Comparison of ENCODE assay signal across 8 cellular contexts in the genomic region with DNA sequence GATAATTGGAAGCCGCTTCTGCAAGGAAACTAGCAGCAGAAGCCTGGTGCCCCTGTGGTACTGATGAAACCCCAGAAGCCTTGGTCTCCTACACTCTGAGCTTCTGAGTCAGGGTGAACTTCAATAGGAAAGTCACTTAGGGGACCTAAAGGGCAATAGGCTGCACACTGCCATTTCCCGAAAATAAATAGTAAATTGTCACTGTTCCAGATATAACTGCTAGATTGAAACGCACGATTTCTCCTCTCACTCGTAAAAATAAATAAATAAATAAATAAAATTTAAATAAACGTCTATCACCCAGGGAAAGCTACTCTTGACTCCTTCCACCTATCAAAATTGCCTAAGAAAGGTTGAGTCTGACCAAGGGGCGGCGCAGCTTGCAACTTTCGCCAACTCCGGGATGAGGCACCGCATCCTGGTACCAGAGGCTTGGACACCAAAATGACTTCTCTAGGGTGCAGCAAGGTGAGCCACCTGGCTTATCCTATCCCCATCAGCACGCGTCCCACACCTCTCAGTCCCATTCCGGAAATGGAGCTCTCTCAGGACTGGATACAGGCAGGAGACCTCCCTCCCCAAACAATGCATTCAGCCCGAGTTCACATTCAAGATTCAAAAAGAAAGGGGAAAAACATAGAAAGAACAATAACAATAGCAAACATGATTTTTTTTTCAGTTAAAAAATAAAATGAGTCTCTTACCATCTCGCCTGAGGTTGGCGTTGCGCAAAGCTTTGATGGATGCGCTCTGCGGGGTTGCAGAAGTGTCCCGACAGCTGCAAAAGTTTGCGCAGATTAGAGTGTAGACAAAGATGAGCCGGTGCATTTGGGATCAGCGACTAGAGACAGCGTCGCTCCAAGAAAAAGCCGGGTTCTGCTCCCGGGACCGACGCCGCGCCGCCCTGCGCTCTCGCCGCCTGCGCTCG. TPM values are rescaled to one million over a fixed set of nuclear protein-coding genes. Genes with fewer than 3 reads are reported as not detected.
DNase-seq lines count a peak whose midpoint lies in the region; ATAC-seq and TF ChIP-seq lines count a peak whose summit lies in the region.

No MANE protein-coding gene starts in this region.

- TF ChIP-seq EP300 in transverse colon (IDR thresholded peaks at IDR 0.05; ENCODE audit: low read depth): no peak

- TF ChIP-seq POLR2A in right lobe of liver (IDR thresholded peaks at IDR 0.05) (no peak), transverse colon (IDR thresholded peaks at IDR 0.05) (no peak)

- H3K27ac Mint-ChIP-seq in activated T-cell treated with anti-CD3 and anti-CD28 coated beads, Interleukin-2, amount 50 U/mL, for 24 hours: no peak overlapping the region

- peak overlapping the region; percentile 57 for H3K4me3 ChIP-seq in MM.1S (ENCODE audit: low read length)
- H3K4me3 ChIP-seq in choroid plexus epithelial cell (ENCODE audit: low read depth, low read length): peak overlapping the region; percentile 65
- peak overlapping the region; percentile 20 to 45 (median 36) for H3K4me3 ChIP-seq in right lobe of liver
- peak overlapping the region in 3 of 4 donors; percentile 31 to 49 (median 32) for H3K4me3 ChIP-seq in transverse colon

- no peaks in the 10 kb centered on the region for H4K20me1 ChIP-seq in MM.1S (ENCODE audit: insufficient read depth, low read length)

- no peaks in the 10 kb centered on the region for H3K9me2 ChIP-seq in MM.1S (replicated peaks; ENCODE audit: insufficient read depth, low read length)

- H3K9me3 Mint-ChIP-seq in activated T-cell treated with anti-CD3 and anti-CD28 coated beads, Interleukin-2, amount 50 U/mL, for 24 hours: no peaks in the 10 kb centered on the region

- H3K4me2 ChIP-seq in MM.1S (ENCODE audit: low read depth, low read length): peak overlapping the region; percentile 69

- peaks cover 6% of the 10 kb centered on the region for H3K4me1 Mint-ChIP-seq in activated T-cell treated with anti-CD3 and anti-CD28 coated beads, Interleukin-2, amount 50 U/mL, for 24 hours (ENCODE audit: low read depth)

- H3K4me3 Mint-ChIP-seq in activated T-cell treated with anti-CD3 and anti-CD28 coated beads, Interleukin-2, amount 50 U/mL, for 24 hours: peak overlapping the region; percentile 63

- intact Hi-C loops in right lobe of liver (cut with DNase I): no loop called here
- intact Hi-C loops in transverse colon (cut with DNase I; ENCODE audit: low total_unique reads): no loop called here

- WGBS in right lobe of liver (ENCODE audit: insufficient coverage, low coverage, low lambda C conversion rate, missing lambda C conversion rate): 2% methylated on average over 22 of the region's 38 CpGs
- 6 to 9% methylated on average over 19 to 33 of the region's 38 CpGs for WGBS in transverse colon (ENCODE audit: low coverage in 1 of 2), 2 donors

- peak in 1 of 4 donors; percentile 22 for ATAC-seq in right lobe of liver

- H3K79me2 ChIP-seq in MM.1S (ENCODE audit: low read length): no peaks in the 10 kb centered on the region

- H3K36me3 ChIP-seq in MM.1S (replicated peaks; ENCODE audit: insufficient read depth, low read length): no peaks in the 10 kb centered on the region
- H3K36me3 ChIP-seq in right lobe of liver: no peaks in the 10 kb centered on the region
- H3K36me3 ChIP-seq in transverse colon: no peaks in the 10 kb centered on the region

- H3K27me3 Mint-ChIP-seq in activated T-cell treated with anti-CD3 and anti-CD28 coated beads, Interleukin-2, amount 50 U/mL, for 24 hours: peaks cover 41% of the 10 kb centered on the region

- H3K4me1 ChIP-seq in MM.1S (ENCODE audit: low read length) (no peaks in the 10 kb centered on the region), right lobe of liver (no peaks in the 10 kb centered on the region), transverse colon (peaks cover 0 to 16% (median 9%) of the 10 kb centered on the region in 4 donors)

- no peaks in the 10 kb centered on the region for H3K36me3 Mint-ChIP-seq in activated T-cell treated with anti-CD3 and anti-CD28 coated beads, Interleukin-2, amount 50 U/mL, for 24 hours (ENCODE audit: low read depth)

- in situ Hi-C loops in transverse colon (cut with MboI; ENCODE audit: low pct_ligation_motif_present in 1 of 4, low pct_unique_long_range_greater_than_20kb in 1 of 4, low sequenced_read_pairs in 3 of 4): loop anchor here in 1 of 4 donors (10.0 kb wide), 1 partner anchor 61 kb away; no protein-coding TSS in a partner anchor

- peak overlapping the region; percentile 59; the same call in 1 of the 2 replicates for H2AFZ ChIP-seq in MM.1S (ENCODE audit: low read length)

- H3K9ac ChIP-seq in MM.1S (ENCODE audit: low read length): peak overlapping the region; percentile 17; the same call in 1 of the 2 replicates

- H3F3A ChIP-seq in MM.1S (ENCODE audit: insufficient read depth, low read length): no peaks in the 10 kb centered on the region

- H3K27ac ChIP-seq in MM.1S (ENCODE audit: low read length) (peak overlapping the region; percentile 24; the same call in 1 of the 2 replicates), right lobe of liver (peak overlapping the region in 1 of 3 donors; percentile 10), transverse colon (peak overlapping the region in 2 of 4 donors; percentile 7 to 23)

- TF ChIP-seq CTCF in MM.1S (IDR thresholded peaks at IDR 0.05; ENCODE audit: low read length) (no peak), choroid plexus epithelial cell (conservative IDR thresholded peaks at IDR 0.05; ENCODE audit: low read depth, low read length) (peak; percentile 36), right lobe of liver (IDR thresholded peaks at IDR 0.05) (no peak), transverse colon (IDR thresholded peaks at IDR 0.05) (no peak)

- H3K27me3 ChIP-seq in MM.1S (replicated peaks; ENCODE audit: insufficient read depth, low read length): no peaks in the 10 kb centered on the region
- no peaks in the 10 kb centered on the region for H3K27me3 ChIP-seq in right lobe of liver
- peaks cover 16% of the 10 kb centered on the region for H3K27me3 ChIP-seq in transverse colon

- DNase-seq in activated T-cell treated with anti-CD3 and anti-CD28 coated beads, Interleukin-2, amount 50 U/mL, for 24 hours: no peak
- DNase-seq in activated T-cell treated with anti-CD3 and anti-CD28 coated beads for 4 hours (no peak), MM.1S (no peak), choroid plexus epithelial cell (ENCODE audit: low read depth) (peak; percentile 55), right lobe of liver (no peak), transverse colon (no peak), activated gamma-delta T cell (lab: John Stamatoyannopoulos, UW) (no peak)
- no peak for DNase-seq in activated CD4-positive, CD25-positive, alpha-beta regulatory T cell treated with anti-CD3 and anti-CD28 coated beads, Interleukin-2, amount 50 U/mL, for 72 hours

- H3K9me3 ChIP-seq in MM.1S (replicated peaks; ENCODE audit: insufficient read depth, low read length): no peaks in the 10 kb centered on the region
- no peaks in the 10 kb centered on the region for H3K9me3 ChIP-seq in right lobe of liver
- no peaks in the 10 kb centered on the region for H3K9me3 ChIP-seq in transverse colon

RNA-seq across cellular contexts. Expression of a gene that starts 0.6 kb away (rescaled TPM):
- 1 to 10 TPM in 5 of 6 experiments, under 1 TPM in 1; 0.84 to 1.6 (median 1.1) TPM for total RNA-seq in right lobe of liver
- total RNA-seq in transverse colon: 1 to 10 TPM in 3 of 4 donors, not detected in 1; 2.3 to 6.0 (median 3.8) TPM
